8 cellular contexts compared by ENCODE assay signal in genomic region chr15:70095387-70096214, GRCh38. TPM values are rescaled to one million over a fixed set of nuclear protein-coding genes. Genes with fewer than 3 reads are reported as not detected.
DNase-seq lines count a peak whose midpoint lies in the region; ATAC-seq and TF ChIP-seq lines count a peak whose summit lies in the region.

No MANE protein-coding gene starts in this region.

- no peak for TF ChIP-seq EP300 in stomach (IDR thresholded peaks at IDR 0.05)

- H3K4me1 ChIP-seq in A673 (ENCODE audit: insufficient read depth, low read length, poor library complexity, severe bottlenecking) = peaks cover 49% of the 10 kb centered on the region
- peaks cover 8 to 34% of the 10 kb centered on the region in 2 experiments; a peak in 3 of 4 replicates for H3K4me1 ChIP-seq in HCT116 (ENCODE audit: control insufficient read depth in 1 of 2, insufficient read depth in 2 of 2, low read length in 2 of 2)
- H3K4me1 ChIP-seq in stomach = peaks cover 64 to 75% (median 72%) of the 10 kb centered on the region in 4 donors

- H3K27ac ChIP-seq in A673 (ENCODE audit: low read depth, low read length, poor library complexity, severe bottlenecking) (peak overlapping the region; percentile 97), HCT116 (ENCODE audit: low read depth, low read length) (peak overlapping the region; percentile 95; the same call in 1 of the 2 replicates), WERI-Rb-1 (peak overlapping the region; percentile 89), stomach (peak overlapping the region; percentile 92 to 99 (median 97))

- no peak for ATAC-seq in HCT116

- TF ChIP-seq RAD21 in HCT116 (IDR thresholded peaks at IDR 0.05; ENCODE audit: low read depth) = no peak

- H3K36me3 Mint-ChIP-seq in dendritic cell treated with granulocyte-macrophage colony-stimulating factor and Interleukin-4, amounts not matched to agents 40 ng/mL and 50 ng/mL, for 4 days (ENCODE audit: low read depth) = peaks cover 69% of the 10 kb centered on the region

- H3K27ac Mint-ChIP-seq in dendritic cell treated with granulocyte-macrophage colony-stimulating factor and Interleukin-4, amounts not matched to agents 40 ng/mL and 50 ng/mL, for 4 days = peak overlapping the region; percentile 98

- H3K4me2 ChIP-seq in HCT116 (ENCODE audit: low read length) = peak overlapping the region; percentile 98

- no peaks in the 10 kb centered on the region for H3K9me2 ChIP-seq in HCT116 (ENCODE audit: insufficient read depth)

- H3K27me3 ChIP-seq in A673 (replicated peaks; ENCODE audit: insufficient read depth, low read depth, low read length, poor library complexity) = no peaks in the 10 kb centered on the region
- no peaks in the 10 kb centered on the region for H3K27me3 ChIP-seq in HCT116 (ENCODE audit: insufficient read depth, low read length)
- H3K27me3 ChIP-seq in WERI-Rb-1 (ENCODE audit: insufficient read depth, low read depth, severe bottlenecking) = no peaks in the 10 kb centered on the region
- no peaks in the 10 kb centered on the region for H3K27me3 ChIP-seq in stomach

- H3K4me3 ChIP-seq in A673 (ENCODE audit: low read depth, low read length, poor library complexity, severe bottlenecking) (peak overlapping the region; percentile 76), HCT116 (replicated peaks in 1 of 2; ENCODE audit: low read depth in 1 of 2, low read length in 2 of 2) (peak overlapping the region; percentile 70 to 93), WERI-Rb-1 (ENCODE audit: low read depth, low read length) (peak overlapping the region; percentile 89), stomach (peak overlapping the region; percentile 92 to 98 (median 96))

- TF ChIP-seq CTCF in A673 (conservative IDR thresholded peaks at IDR 0.05; ENCODE audit: low read depth, low read length) (no peak), HCT116 (IDR thresholded peaks at IDR 0.05 in 2 of 3, conservative IDR thresholded peaks at IDR 0.05 in 1 of 3; ENCODE audit: borderline replicate concordance in 1 of 3, insufficient read depth in 1 of 3, low read depth in 2 of 3, low read length in 2 of 3) (no peak), WERI-Rb-1 (IDR thresholded peaks at IDR 0.05; ENCODE audit: low read depth, low read length) (0 out of 2 replicates have a peak, but pooled peaks have one; percentile 11), stomach (IDR thresholded peaks at IDR 0.05) (peak in 1 of 7 experiments; percentile 21)

- peaks cover 19% of the 10 kb centered on the region for H3K27me3 Mint-ChIP-seq in dendritic cell treated with granulocyte-macrophage colony-stimulating factor and Interleukin-4, amounts not matched to agents 40 ng/mL and 50 ng/mL, for 4 days

- H3K79me2 ChIP-seq in HCT116 (ENCODE audit: insufficient read depth, low read length) = peaks cover 67% of the 10 kb centered on the region

- 2 to 6% (median 3%) methylated on average over 28 to 67 of the region's 67 CpGs for WGBS in stomach, 5 donors

- DNase-seq in A673 (ENCODE audit: low spot score) = peak; percentile 29
- no peak for DNase-seq in HCT116 (ENCODE audit: low read depth, low spot score)
- peak; percentile 57 for DNase-seq in WERI-Rb-1
- peak; percentile 16 for DNase-seq in midbrain (lab: John Stamatoyannopoulos, UW)
- peak; percentile 47 for DNase-seq in stomach
- DNase-seq in GM19240 (ENCODE audit: insufficient read length, low spot score) = no peak
- DNase-seq in NCI-H1436 treated with DMSO at 0.1 percent for 48 hours (lab: John Stamatoyannopoulos, UW) = no peak

- TF ChIP-seq POLR2A in HCT116 (IDR thresholded peaks at IDR 0.05; ENCODE audit: borderline replicate concordance, extremely low read depth, insufficient read depth, insufficient read length) (no peak), stomach (IDR thresholded peaks at IDR 0.05) (no peak)

- H3K4me3 Mint-ChIP-seq in dendritic cell treated with granulocyte-macrophage colony-stimulating factor and Interleukin-4, amounts not matched to agents 40 ng/mL and 50 ng/mL, for 4 days = peak overlapping the region; percentile 96

- no TSS peak for BruUV-seq in A673 (replicated peaks; lab: Mats Ljungman, UMichigan)
- BruUV-seq in HCT116 (replicated peaks; lab: Mats Ljungman, UMichigan) = no TSS peak

- no peak overlapping the region for H2AFZ ChIP-seq in HCT116 (ENCODE audit: low read depth, low read length, poor library complexity, severe bottlenecking)

- POLR2A ChIA-PET in A673 (lab: Charles Lee; ENCODE audit: low non-redundant PET) = no interaction called here
- POLR2A ChIA-PET in HCT116 (lab: Charles Lee) = no interaction called here

- H4K20me1 ChIP-seq in HCT116 (ENCODE audit: insufficient read depth) = no peaks in the 10 kb centered on the region

- H3K9ac ChIP-seq in HCT116 (ENCODE audit: low read length) = peak overlapping the region; percentile 84

- peaks cover 72% of the 10 kb centered on the region for H3K4me1 Mint-ChIP-seq in dendritic cell treated with granulocyte-macrophage colony-stimulating factor and Interleukin-4, amounts not matched to agents 40 ng/mL and 50 ng/mL, for 4 days (ENCODE audit: low read depth)

- H3K36me3 ChIP-seq in A673 (ENCODE audit: insufficient read depth, low read length, poor library complexity, severe bottlenecking) (peaks cover 37% of the 10 kb centered on the region), HCT116 (ENCODE audit: control insufficient read depth in 1 of 2, insufficient read depth in 2 of 2, low read length in 2 of 2) (peaks cover 28 to 32% of the 10 kb centered on the region in 2 experiments), WERI-Rb-1 (peaks cover 55% of the 10 kb centered on the region), stomach (peaks cover 0 to 18% (median 8%) of the 10 kb centered on the region in 4 donors)

- intact Hi-C loops in A673 (cut with micrococcal nuclease; ENCODE audit: unreplicated experiment) (loop anchor here (2.0 to 10.0 kb wide), 5 partner anchors 33 to 379 kb away; no protein-coding TSS in a partner anchor), HCT116 (cut with micrococcal nuclease) (loop anchor here (5.0 kb wide), 1 partner anchor 363 kb away; no protein-coding TSS in a partner anchor), stomach (cut with DNase I; ENCODE audit: low total_unique reads) (no loop called here)
- intact Hi-C loops in dendritic cell treated with granulocyte-macrophage colony-stimulating factor and Interleukin-4, amounts not matched to agents 40 ng/mL and 50 ng/mL, for 4 days (cut with micrococcal nuclease) = loop anchor here (5.0 to 10.0 kb wide), 5 partner anchors 167 to 521 kb away; no protein-coding TSS in a partner anchor

- CTCF ChIA-PET in A673 (lab: Charles Lee) = no interaction called here
- CTCF ChIA-PET in HCT116 (lab: Charles Lee) = no interaction called here

- no peaks in the 10 kb centered on the region for H3K9me3 ChIP-seq in A673 (ENCODE audit: low read depth, low read length, poor library complexity, severe bottlenecking)
- no peaks in the 10 kb centered on the region for H3K9me3 ChIP-seq in HCT116 (ENCODE audit: control insufficient read depth in 1 of 2, insufficient read depth in 1 of 2, low read depth in 1 of 2, low read length in 2 of 2)
- no peaks in the 10 kb centered on the region for H3K9me3 ChIP-seq in WERI-Rb-1 (ENCODE audit: severe bottlenecking)
- no peaks in the 10 kb centered on the region for H3K9me3 ChIP-seq in stomach

- RAD21 ChIA-PET in HCT116 (lab: Charles Lee; ENCODE audit: low non-redundant PET in 1 of 2, low total read pairs in 2 of 2, uncharacterized antibody in 2 of 2, unreplicated experiment in 2 of 2) = interaction anchor here in 1 of 2 experiments (0.7 kb wide), 1 partner anchor 370 kb away, joined by 3 read pairs; no protein-coding TSS in a partner anchor

- H3K9me3 Mint-ChIP-seq in dendritic cell treated with granulocyte-macrophage colony-stimulating factor and Interleukin-4, amounts not matched to agents 40 ng/mL and 50 ng/mL, for 4 days = no peaks in the 10 kb centered on the region

TF ChIP-seq in HCT116, 20 proteins besides CTCF, POLR2A, EP300 and RAD21:
- no peak for TF ChIP-seq ZNF274 (IDR thresholded peaks at IDR 0.05; ENCODE audit: low read depth, low read length)
- TF ChIP-seq EZH2 (IDR thresholded peaks at IDR 0.05) = no peak
- TF ChIP-seq YY1 (IDR thresholded peaks at IDR 0.05; ENCODE audit: extremely low read depth, insufficient replicate concordance, low read depth, low read length) = no peak
TF ChIP-seq in HCT116: peak in this region for 0.

RNA-seq across cellular contexts. Expression of gene TLE3, which starts 2.1 kb away (rescaled TPM):
- 90.4 and 98.1 TPM in 2 replicates for total RNA-seq in A673 (2021)
- 53.9 TPM for total RNA-seq in HCT116 (2021; ENCODE audit: unreplicated experiment)
- polyA plus RNA-seq in HCT116 (2012) = 38.1 and 55.6 TPM in 2 replicates
- 100 to 1,000 TPM in 3 of 5 donors, 10 to 100 TPM in 2; 18.9 to 186 (median 103) TPM for total RNA-seq in stomach
- polyA plus RNA-seq in stomach = 10 to 100 TPM; 13.3 to 21.5 (median 21.0) TPM

Comparison
In these comparisons a context has a peak if more than half of its experiments do, and no peak if none do; other contexts are left out.
1. DNase-seq: peak in A673 (single experiment), WERI-Rb-1 (single experiment), midbrain (single experiment) and stomach (single experiment); none in HCT116 (single experiment), GM19240 (single experiment) and NCI-H1436 treated with DMSO at 0.1 percent for 48 hours (single experiment).
2. Peak in every context shown above with its lines, with median percentiles within 50 percentile points of each other: H3K27ac ChIP-seq and H3K4me3 ChIP-seq.